Comparison of ENCODE assay signal across 1 cellular context in genomic region chr6:142302427-142303190, GRCh38.
A peak's percentile ranks its signal among the peaks of the same experiment; 100 is the strongest.
TF ChIP-seq lines count a peak whose summit lies in the region.

No MANE protein-coding gene starts in this region.

TF ChIP-seq in HepG2, 621 proteins besides CTCF, POLR2A, EP300 and RAD21 (continued from another document):
- no peak for TF ChIP-seq ZNF142 (CRISPR knock-in tag; IDR thresholded peaks at IDR 0.05)
- no peak for TF ChIP-seq ZNF569 (CRISPR knock-in tag; IDR thresholded peaks at IDR 0.05; ENCODE audit: borderline replicate concordance)
- no peak for TF ChIP-seq CREB1 (IDR thresholded peaks at IDR 0.05)
- no peak for TF ChIP-seq CREB1 (CRISPR knock-in tag; IDR thresholded peaks at IDR 0.05)
- no peak for TF ChIP-seq ZBTB21 (CRISPR knock-in tag; IDR thresholded peaks at IDR 0.05)
- TF ChIP-seq POLR2AphosphoS5 (IDR thresholded peaks at IDR 0.05; ENCODE audit: low read depth, low read length), result no peak; the same call in 1 of the 2 replicates
- TF ChIP-seq MED13 (CRISPR knock-in tag; IDR thresholded peaks at IDR 0.05), result no peak
- TF ChIP-seq ZNF687 (CRISPR knock-in tag; IDR thresholded peaks at IDR 0.05), result no peak
- peak; percentile 65 for TF ChIP-seq AGO2 (optimal IDR thresholded peaks at IDR 0.05; ENCODE audit: low read depth, low read length)
- TF ChIP-seq POLR2G (IDR thresholded peaks at IDR 0.05; ENCODE audit: low read depth, low read length), result peak; percentile 73
